8 cellular contexts compared by ENCODE assay signal in the genomic region with DNA sequence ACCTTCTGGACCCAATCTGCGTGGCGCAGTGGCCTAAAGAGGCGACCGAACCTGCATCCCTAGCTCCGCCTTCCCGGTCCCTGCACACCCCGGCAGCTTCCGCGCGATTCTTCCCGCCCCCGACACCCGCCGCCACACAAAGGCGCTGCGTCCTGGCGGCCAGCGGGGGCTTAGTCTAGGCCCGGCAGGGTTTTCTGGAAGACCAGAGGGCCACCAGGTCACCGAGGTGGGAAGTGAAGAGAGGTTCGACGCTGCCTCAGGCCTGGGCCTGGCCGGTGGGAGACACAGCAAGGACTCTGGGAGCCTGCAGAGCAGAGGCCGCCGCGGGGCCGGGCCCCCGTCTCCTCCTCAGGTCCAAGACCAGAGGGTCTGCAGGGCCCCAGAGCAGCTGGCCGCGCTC.
DNase-seq lines count a peak whose midpoint lies in the region; ATAC-seq lines count a peak whose summit lies in the region.

No MANE protein-coding gene starts in this region.

- H3K27ac Mint-ChIP-seq in CD4-positive, CD25-positive, alpha-beta regulatory T cell: peak overlapping the region in 2 of 3 donors; percentile 73 to 86

- peak; percentile 28 to 64 (median 39) for DNase-seq in CD4-positive, CD25-positive, alpha-beta regulatory T cell
- DNase-seq in LoVo (ENCODE audit: low spot score) (peak; percentile 42), iPS-NIHi7 (ENCODE audit: extremely low spot score) (peak; percentile 32), NCI-H187 (lab: John Stamatoyannopoulos, UW) (no peak), SHP77 treated with DMSO at 0.1 percent for 48 hours (lab: John Stamatoyannopoulos, UW) (no peak)
- DNase-seq in activated gamma-delta T cell treated with anti-CD3 and anti-CD28 coated beads, Interleukin-2, amount 50 U/mL, for 16 hours (ENCODE audit: low read depth): peak; percentile 34
- DNase-seq in stimulated activated CD8-positive, alpha-beta memory T cell treated with anti-CD3 and anti-CD28 coated beads, Interleukin-12 subunit alpha, Interleukin-12 subunit beta, amount 100 ng/mL, for 4 hours (ENCODE audit: low read depth): peak; percentile 25

- peaks cover 0 to 6% (median 0%) of the 10 kb centered on the region in 7 donors for H3K9me3 Mint-ChIP-seq in CD4-positive, CD25-positive, alpha-beta regulatory T cell

- H3K4me1 ChIP-seq in CD4-positive, CD25-positive, alpha-beta regulatory T cell (ENCODE audit: control insufficient read depth, insufficient read depth, low read length, poor library complexity, severe bottlenecking): peaks cover 25% of the 10 kb centered on the region

- no peaks in the 10 kb centered on the region for H3K27me3 ChIP-seq in CD4-positive, CD25-positive, alpha-beta regulatory T cell (ENCODE audit: control insufficient read depth, insufficient read depth, low read length)

- no peak overlapping the region for H3K27ac ChIP-seq in CD4-positive, CD25-positive, alpha-beta regulatory T cell (ENCODE audit: insufficient read depth, low read length, poor library complexity, severe bottlenecking)

- H3K4me3 Mint-ChIP-seq in CD4-positive, CD25-positive, alpha-beta regulatory T cell: peak overlapping the region; percentile 84 to 93 (median 88)

- no peak for ATAC-seq in CD4-positive, CD25-positive, alpha-beta regulatory T cell (ENCODE audit: low read depth in 2 of 2)
- no peak for ATAC-seq in GM21723 (IDR thresholded peaks at IDR 0.05; ENCODE audit: unreplicated experiment)

- peaks cover 10 to 37% (median 26%) of the 10 kb centered on the region in 4 donors for H3K4me1 Mint-ChIP-seq in CD4-positive, CD25-positive, alpha-beta regulatory T cell

- no peaks in the 10 kb centered on the region for H3K36me3 ChIP-seq in CD4-positive, CD25-positive, alpha-beta regulatory T cell (ENCODE audit: control insufficient read depth, insufficient read depth, low read length)

- H3K27me3 Mint-ChIP-seq in CD4-positive, CD25-positive, alpha-beta regulatory T cell: peaks cover 38% of the 10 kb centered on the region

- H3K9me3 ChIP-seq in CD4-positive, CD25-positive, alpha-beta regulatory T cell (ENCODE audit: control insufficient read depth in 2 of 2, low read length in 2 of 2): no peaks in the 10 kb centered on the region

- H3K36me3 Mint-ChIP-seq in CD4-positive, CD25-positive, alpha-beta regulatory T cell: peaks cover 4% of the 10 kb centered on the region

- H3K4me3 ChIP-seq in CD4-positive, CD25-positive, alpha-beta regulatory T cell (ENCODE audit: low read depth, low read length): peak overlapping the region; percentile 69

Comparison
In these comparisons a context has a peak if more than half of its experiments do, and no peak if none do; other contexts are left out.
1. DNase-seq: peak in CD4-positive, CD25-positive, alpha-beta regulatory T cell (3 of 3), LoVo (single experiment), activated gamma-delta T cell treated with anti-CD3 and anti-CD28 coated beads, Interleukin-2, amount 50 U/mL, for 16 hours (single experiment), iPS-NIHi7 (single experiment) and stimulated activated CD8-positive, alpha-beta memory T cell treated with anti-CD3 and anti-CD28 coated beads, Interleukin-12 subunit alpha, Interleukin-12 subunit beta, amount 100 ng/mL, for 4 hours (single experiment); none in NCI-H187 (0 of 2) and SHP77 treated with DMSO at 0.1 percent for 48 hours (single experiment).